In genomic region chr19:39409886-39410619, GRCh38 we compare ENCODE assay signal across 1 cellular context.
TF ChIP-seq lines count a peak whose summit lies in the region.

No MANE protein-coding gene starts in this region.

TF ChIP-seq in GM12878, 131 proteins besides CTCF, POLR2A, EP300 and RAD21 (continued from another document and continues in another):
- TF ChIP-seq ATF3 (IDR thresholded peaks at IDR 0.05; ENCODE audit: borderline replicate concordance, extremely low read depth, low read depth, low read length) (no peak), HCFC1 (IDR thresholded peaks at IDR 0.05; ENCODE audit: low read length) (peak; percentile 23; the same call in 1 of the 2 replicates), SUZ12 (IDR thresholded peaks at IDR 0.05; ENCODE audit: unreplicated experiment) (no peak), MEF2B (IDR thresholded peaks at IDR 0.05; ENCODE audit: partially characterized antibody, poor library complexity, severe bottlenecking) (peak; percentile 71), USF2 (IDR thresholded peaks at IDR 0.05; ENCODE audit: borderline replicate concordance, low read depth, low read length) (no peak), ZBTB4 (CRISPR knock-in tag; IDR thresholded peaks at IDR 0.05) (no peak), TAF1 (IDR thresholded peaks at IDR 0.05; ENCODE audit: borderline replicate concordance, low read depth, low read length) (0 out of 2 replicates have a peak, but pooled peaks have one; percentile 14), IKZF1 (conservative IDR thresholded peaks at IDR 0.05) (peak; percentile 98), CHD2 (IDR thresholded peaks at IDR 0.05; ENCODE audit: borderline replicate concordance, low read depth, low read length) (peak; percentile 88), RBBP5 (conservative IDR thresholded peaks at IDR 0.05) (no peak), EGR1 (IDR thresholded peaks at IDR 0.05; ENCODE audit: borderline replicate concordance in 1 of 2, low read depth in 2 of 2, low read length in 2 of 2) (no peak; a peak in 1 of 3 replicates), ZBTB33 (IDR thresholded peaks at IDR 0.05) (no peak; the same call in 1 of the 2 replicates), SRF (IDR thresholded peaks at IDR 0.05; ENCODE audit: low read depth in 2 of 2, low read length in 2 of 2) (peak; percentile 93), NR2F1 (conservative IDR thresholded peaks at IDR 0.05) (peak; percentile 96), CREM (IDR thresholded peaks at IDR 0.05; ENCODE audit: low read depth) (peak; percentile 56; the same call in 1 of the 2 replicates), FOXM1 (IDR thresholded peaks at IDR 0.05; ENCODE audit: low read depth, low read length) (no peak), SREBF1 (IDR thresholded peaks at IDR 0.05; ENCODE audit: low read length) (no peak), ZNF207 (IDR thresholded peaks at IDR 0.05; ENCODE audit: borderline replicate concordance) (peak; percentile 66; the same call in 1 of the 2 replicates), LARP7 (IDR thresholded peaks at IDR 0.05) (peak; percentile 81), BRCA1 (IDR thresholded peaks at IDR 0.05; ENCODE audit: low read depth, low read length) (no peak; the same call in 1 of the 2 replicates), RCOR1 (conservative IDR thresholded peaks at IDR 0.05; ENCODE audit: low read depth, low read length) (no peak), BCL3 (IDR thresholded peaks at IDR 0.05; ENCODE audit: borderline replicate concordance, insufficient read depth, low read depth, low read length, poor library complexity, severe bottlenecking) (peak; percentile 35), SMAD5 (IDR thresholded peaks at IDR 0.05; ENCODE audit: low read depth) (no peak), ZSCAN29 (IDR thresholded peaks at IDR 0.05) (0 out of 2 replicates have a peak, but pooled peaks have one; percentile 35), CBX3 (IDR thresholded peaks at IDR 0.05; ENCODE audit: borderline replicate concordance, low read depth) (no peak), POU2F2 (IDR thresholded peaks at IDR 0.05; ENCODE audit: borderline replicate concordance, low read depth, low read length) (peak; percentile 86; the same call in 1 of the 3 replicates), ESRRA (IDR thresholded peaks at IDR 0.05; ENCODE audit: low read length) (no peak), RFX5 (IDR thresholded peaks at IDR 0.05; ENCODE audit: low read depth, low read length) (no peak), IRF5 (IDR thresholded peaks at IDR 0.05; ENCODE audit: borderline replicate concordance) (peak; percentile 69; the same call in 1 of the 2 replicates), MTA3 (IDR thresholded peaks at IDR 0.05; ENCODE audit: borderline replicate concordance, low read length) (no peak), USF1 (IDR thresholded peaks at IDR 0.05; ENCODE audit: borderline replicate concordance, extremely low read length, insufficient read depth, low read depth, low read length) (no peak), BHLHE40 (IDR thresholded peaks at IDR 0.05; ENCODE audit: borderline replicate concordance in 1 of 2, low read depth in 2 of 2, low read length in 1 of 2) (peak; percentile 62 to 81), SMC3 (IDR thresholded peaks at IDR 0.05; ENCODE audit: borderline replicate concordance, low read length) (no peak; the same call in 1 of the 2 replicates), BCLAF1 (IDR thresholded peaks at IDR 0.05) (no peak), ZNF622 (IDR thresholded peaks at IDR 0.05) (no peak; the same call in 1 of the 2 replicates), CEBPB (IDR thresholded peaks at IDR 0.05; ENCODE audit: borderline replicate concordance in 1 of 2, low read depth in 2 of 2, low read length in 2 of 2) (no peak), SMARCA5 (IDR thresholded peaks at IDR 0.05) (peak; percentile 89; the same call in 1 of the 2 replicates), ZNF274 (IDR thresholded peaks at IDR 0.05; ENCODE audit: insufficient read depth, insufficient read length) (no peak), SPI1 (IDR thresholded peaks at IDR 0.05; ENCODE audit: borderline replicate concordance, insufficient read depth, low read depth, low read length) (peak; percentile 93), SIX5 (IDR thresholded peaks at IDR 0.05; ENCODE audit: low read depth, low read length, severe bottlenecking) (no peak), WRNIP1 (IDR thresholded peaks at IDR 0.05; ENCODE audit: borderline replicate concordance, low read depth, low read length) (peak; percentile 46; the same call in 1 of the 2 replicates), YBX1 (IDR thresholded peaks at IDR 0.05) (peak; percentile 86; the same call in 1 of the 2 replicates), FOS (IDR thresholded peaks at IDR 0.05; ENCODE audit: borderline replicate concordance, extremely low read depth, insufficient read length) (no peak), ASH2L (IDR thresholded peaks at IDR 0.05; ENCODE audit: borderline replicate concordance, low read depth) (no peak), REST (IDR thresholded peaks at IDR 0.05; ENCODE audit: low read depth, low read length) (0 out of 2 replicates have a peak, but pooled peaks have one; percentile 8), CHD1 (IDR thresholded peaks at IDR 0.05; ENCODE audit: low read depth, low read length) (no peak; the same call in 1 of the 2 replicates), FOXK2 (IDR thresholded peaks at IDR 0.05) (no peak), EED (IDR thresholded peaks at IDR 0.05; ENCODE audit: low read depth) (peak; percentile 92), MXI1 (IDR thresholded peaks at IDR 0.05; ENCODE audit: low read depth, low read length) (no peak), DPF2 (IDR thresholded peaks at IDR 0.05) (peak; percentile 89), HDGF (IDR thresholded peaks at IDR 0.05) (peak; percentile 100), TCF3 (IDR thresholded peaks at IDR 0.05; ENCODE audit: borderline replicate concordance, insufficient read depth, low read depth, low read length) (0 out of 2 replicates have a peak, but pooled peaks have one; percentile 24)
